Comparison of ENCODE assay signal across 8 cellular contexts in the genomic region with DNA sequence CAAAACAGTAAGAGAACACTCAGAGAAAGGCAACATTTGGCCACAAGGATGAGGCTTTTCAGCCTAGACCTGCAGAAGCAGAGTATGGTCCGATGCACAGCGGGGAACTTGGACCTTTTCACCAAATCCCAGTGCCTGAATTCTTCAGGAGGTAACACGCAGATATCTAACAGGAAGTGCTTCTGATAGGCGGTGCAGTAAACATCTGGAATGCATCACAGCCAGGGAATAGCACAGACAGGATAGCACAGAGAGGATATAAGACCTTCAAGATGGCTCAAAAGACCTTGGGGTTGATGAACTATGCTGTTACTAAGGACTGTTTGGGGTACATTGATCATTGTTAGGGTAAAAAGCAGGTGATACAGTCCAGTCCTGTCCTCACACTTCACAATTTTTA. TPM values are rescaled to one million over a fixed set of nuclear protein-coding genes. Genes with fewer than 3 reads are reported as not detected.
DNase-seq lines count a peak whose midpoint lies in the region; ATAC-seq and TF ChIP-seq lines count a peak whose summit lies in the region.

No MANE protein-coding gene starts in this region.

- H3K36me3 ChIP-seq in muscle layer of duodenum (ENCODE audit: control insufficient read depth in 1 of 2, insufficient read depth in 2 of 2, low read length in 2 of 2) (peaks cover 12 to 17% of the 10 kb centered on the region in 2 donors), mucosa of descending colon (ENCODE audit: low read depth) (peaks cover 3% of the 10 kb centered on the region)

- H3K4me1 ChIP-seq in muscle layer of duodenum (ENCODE audit: control insufficient read depth in 1 of 2, insufficient read depth in 2 of 2, low read length in 2 of 2) (peaks cover 38 to 62% of the 10 kb centered on the region in 2 donors), mucosa of descending colon (ENCODE audit: low read depth) (peaks cover 55% of the 10 kb centered on the region)

- TF ChIP-seq CTCF in HL-60 (IDR thresholded peaks at IDR 0.05; ENCODE audit: insufficient read depth, low read length) (no peak), choroid plexus epithelial cell (conservative IDR thresholded peaks at IDR 0.05; ENCODE audit: low read depth, low read length) (no peak), mucosa of descending colon (IDR thresholded peaks at IDR 0.05) (no peak)

- H3K27ac ChIP-seq in HL-60 (replicated peaks) (no peak overlapping the region), muscle layer of duodenum (ENCODE audit: low read length) (no peak overlapping the region)

- ATAC-seq in activated CD4-positive, CD25-positive, alpha-beta regulatory T cell treated with anti-CD3 and anti-CD28 coated beads, Interleukin-2, amount 50 U/mL, for 24 hours: no peak
- no peak for ATAC-seq in GM18870 (IDR thresholded peaks at IDR 0.05; ENCODE audit: unreplicated experiment)
- no peak for ATAC-seq in mucosa of descending colon

- intact Hi-C loops in mucosa of descending colon (cut with DNase I, micrococcal nuclease): loop anchor here in 1 of 2 donors (10.0 kb wide), 1 partner anchor 59 kb away; a partner anchor contains a TSS

- peak overlapping the region; percentile 97 for H3K4me3 ChIP-seq in HL-60 (replicated peaks; ENCODE audit: insufficient read depth, low read length)
- H3K4me3 ChIP-seq in choroid plexus epithelial cell (ENCODE audit: low read depth, low read length): peak overlapping the region; percentile 75
- H3K4me3 ChIP-seq in muscle layer of duodenum (ENCODE audit: low read depth in 1 of 2, low read length in 2 of 2): peak overlapping the region; percentile 79 to 98
- no peak overlapping the region for H3K4me3 ChIP-seq in mucosa of descending colon

- H3K9me3 ChIP-seq in muscle layer of duodenum (ENCODE audit: control insufficient read depth in 1 of 2, low read length in 2 of 2) (no peaks in the 10 kb centered on the region), mucosa of descending colon (no peaks in the 10 kb centered on the region)

- DNase-seq in AG08395 (ENCODE audit: low spot score) (peak; percentile 24), HL-60 (ENCODE audit: low read depth in 1 of 2, low spot score in 1 of 2) (no peak), choroid plexus epithelial cell (ENCODE audit: low read depth) (peak; percentile 45), mucosa of descending colon (no peak)
- DNase-seq in activated CD4-positive, CD25-positive, alpha-beta regulatory T cell (lab: John Stamatoyannopoulos, UW): no peak

- H3K27me3 ChIP-seq in HL-60 (ENCODE audit: insufficient read depth, poor library complexity, severe bottlenecking) (no peaks in the 10 kb centered on the region), muscle layer of duodenum (ENCODE audit: low read depth, low read length) (no peaks in the 10 kb centered on the region)

RNA-seq across cellular contexts. Expression of a gene that starts 1.7 kb away (rescaled TPM):
- total RNA-seq in mucosa of descending colon: 100 to 1,000 TPM in 1 of 3 donors, 10 to 100 TPM in 2; 82.3 to 136 (median 87.9) TPM

RNA-seq across cellular contexts. Expression of a gene that starts 1.9 kb away (rescaled TPM):
- total RNA-seq in mucosa of descending colon: 10 to 100 TPM; 57.5 to 67.1 (median 60.6) TPM

RNA-seq across cellular contexts. Expression of a gene that starts 41.3 kb away (rescaled TPM):
- total RNA-seq in mucosa of descending colon: 100 to 1,000 TPM in 2 of 3 donors, 10 to 100 TPM in 1; 95.8 to 113 (median 106) TPM

RNA-seq across cellular contexts. Expression of a gene that starts 55.5 kb away (rescaled TPM):
- total RNA-seq in mucosa of descending colon: 100 to 1,000 TPM; 118 to 123 (median 122) TPM

Comparison
In these comparisons a context has a peak if more than half of its experiments do, and no peak if none do; other contexts are left out.
1. DNase-seq: peak in AG08395 (single experiment) and choroid plexus epithelial cell (single experiment); none in HL-60 (0 of 2), mucosa of descending colon (0 of 3) and activated CD4-positive, CD25-positive, alpha-beta regulatory T cell (0 of 4).